In the genomic region with DNA sequence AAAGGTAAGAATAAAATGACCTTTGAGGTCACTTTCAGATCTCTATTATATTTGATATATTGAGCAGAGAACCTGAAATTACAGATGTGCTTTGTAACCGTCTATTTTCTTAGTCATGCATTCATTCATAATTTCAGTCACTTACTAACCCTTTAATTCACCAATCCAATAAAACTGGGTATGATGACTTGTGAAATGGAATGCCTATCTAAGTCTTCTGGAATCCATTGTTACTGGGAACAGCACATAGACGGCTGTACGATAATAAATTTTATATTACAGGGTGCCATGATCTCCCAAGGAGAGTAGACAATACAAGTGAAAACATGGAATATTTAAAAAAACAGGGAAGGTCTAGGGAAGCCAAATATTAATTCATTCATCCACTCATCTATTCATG, we compare ENCODE assay signal across 27 cellular contexts. TPM values are rescaled to one million over a fixed set of nuclear protein-coding genes. Genes with fewer than 3 reads are reported as not detected.
"Had no signal": no experiment of that assay in that cellular context is flagged by ENCODE, and none has a peak within 500 bp of the region (broad histone marks: within the 10 kb centered on the region; RNA-seq: fewer than 3 reads in every experiment).

No MANE protein-coding gene starts in this region.

- H3K4me3 ChIP-seq: gastroesophageal sphincter, hepatocyte, psoas muscle, sigmoid colon, spleen, suprapubic skin, tibial artery had no signal

- FAIRE-seq: bronchial epithelial cell, colon, endometrium had no signal

- H3K79me2 ChIP-seq: parathyroid adenoma had no signal

- H3K4me1 ChIP-seq: gastroesophageal sphincter, parathyroid adenoma, psoas muscle, suprapubic skin, tibial artery had no signal

- H3K9me3 ChIP-seq: gastroesophageal sphincter, psoas muscle, sigmoid colon, spleen, suprapubic skin, tibial artery had no signal

- H3K36me3 Mint-ChIP-seq: naive thymus-derived CD4-positive, alpha-beta T cell had no signal

- H3K27ac Mint-ChIP-seq: activated CD4-positive, alpha-beta T cell treated with anti-CD3 and anti-CD28 coated beads for 36 hours; mesothelial cell of epicardium; naive thymus-derived CD4-positive, alpha-beta T cell; T-helper 2 cell treated with Interferon-gamma antibody and Interleukin-4, amounts not matched to agents 5 μg/mL and 100 μg/mL, for 36 hours had no signal

- H3K27ac ChIP-seq: epithelial cell of prostate, gastroesophageal sphincter, hepatocyte, parathyroid adenoma, psoas muscle, sigmoid colon, spleen, suprapubic skin, tibial artery had no signal

- H3K4me2 ChIP-seq: hepatocyte had no signal

- H3K27me3 Mint-ChIP-seq: activated CD4-positive, alpha-beta T cell treated with anti-CD3 and anti-CD28 coated beads for 36 hours; central memory CD8-positive, alpha-beta T cell had no signal

- H3K4me1 Mint-ChIP-seq: activated CD4-positive, alpha-beta T cell treated with anti-CD3 and anti-CD28 coated beads for 36 hours; central memory CD8-positive, alpha-beta T cell; mesothelial cell of epicardium; naive thymus-derived CD4-positive, alpha-beta T cell had no signal

- DNase-seq: activated CD4-positive, alpha-beta T cell treated with anti-CD3 and anti-CD28 coated beads for 36 hours; activated CD4-positive, CD25-positive, alpha-beta regulatory T cell; activated CD8-positive, alpha-beta memory T cell treated with anti-CD3 and anti-CD28 coated beads for 24 hours; activated gamma-delta T cell treated with Interleukin-2 at 50 U/mL for 16 hours; activated naive CD4-positive, alpha-beta T cell treated with anti-CD3 and anti-CD28 coated beads, Interleukin-2, amount 50 U/mL, for 16 hours; amniotic stem cell; effector CD8-positive, alpha-beta T cell; left cardiac atrium; left ventricle myocardium superior; naive thymus-derived CD4-positive, alpha-beta T cell; psoas muscle; sigmoid colon; spleen; stimulated activated naive CD4-positive, alpha-beta T cell; T-helper 1 cell; tibial artery had no signal

- H3K27me3 ChIP-seq: gastroesophageal sphincter, hepatocyte, sigmoid colon, spleen, suprapubic skin, tibial artery had no signal

- H3K9ac ChIP-seq: parathyroid adenoma had no signal

- ATAC-seq: activated CD4-positive, alpha-beta T cell treated with anti-CD3 and anti-CD28 coated beads for 36 hours; gastroesophageal sphincter; left cardiac atrium; left ventricle myocardium superior; naive thymus-derived CD4-positive, alpha-beta T cell; psoas muscle had no signal

- H2AFZ ChIP-seq: hepatocyte, parathyroid adenoma had no signal

- H3K36me3 ChIP-seq: gastroesophageal sphincter, sigmoid colon, spleen, suprapubic skin, tibial artery had no signal

- H3K4me3 Mint-ChIP-seq: activated CD4-positive, alpha-beta T cell treated with anti-CD3 and anti-CD28 coated beads for 36 hours; central memory CD8-positive, alpha-beta T cell; mesothelial cell of epicardium; naive thymus-derived CD4-positive, alpha-beta T cell; T-helper 2 cell treated with Interferon-gamma antibody and Interleukin-4, amounts not matched to agents 5 μg/mL and 100 μg/mL, for 36 hours had no signal

RNA-seq across cellular contexts. Expression of a gene that starts 22.9 kb away (rescaled TPM):
- total RNA-seq: activated CD4-positive, alpha-beta T cell treated with anti-CD3 and anti-CD28 coated beads for 36 hours; naive thymus-derived CD4-positive, alpha-beta T cell had no signal
- polyA plus RNA-seq: naive thymus-derived CD4-positive, alpha-beta T cell had no signal
